8 cellular contexts compared by ENCODE assay signal in genomic region chr1:146051853-146052676, GRCh38. TPM values are rescaled to one million over a fixed set of nuclear protein-coding genes. Genes with fewer than 3 reads are reported as not detected.
A peak's percentile ranks its signal among the peaks of the same experiment; 100 is the strongest.
DNase-seq lines count a peak whose midpoint lies in the region; ATAC-seq and TF ChIP-seq lines count a peak whose summit lies in the region.
"Not testable (repeated sequence)": the region's sequence is repeated elsewhere in the genome, so short reads cannot be mapped to it uniquely, and the experiment has no call there.

No MANE protein-coding gene starts in this region.

- H3K27ac ChIP-seq in left ventricle myocardium inferior (replicated peaks) (peak overlapping the region; percentile 76), upper lobe of left lung (peak overlapping the region; percentile 78 to 88 (median 85))

- WGBS in upper lobe of left lung, 2 donors: 2 to 8% methylated on average over 27 to 40 of the region's 47 CpGs

- not testable (repeated sequence) for TF ChIP-seq EP300 in upper lobe of left lung (IDR thresholded peaks at IDR 0.05)

- H3K27me3 ChIP-seq in left ventricle myocardium inferior (ENCODE audit: low read depth); upper lobe of left lung: not testable (repeated sequence)

- DNase-seq in NCI-H1694 treated with DMSO at 0.1 percent for 48 hours (lab: John Stamatoyannopoulos, UW): peak; percentile 90
- peak; percentile 77 for DNase-seq in T-helper 2 cell treated with Interferon-gamma antibody and Interleukin-4, amounts not matched to agents 5 μg/mL and 100 μg/mL, for 36 hours (ENCODE audit: low spot score)
- DNase-seq in amygdala (lab: John Stamatoyannopoulos, UW): peak in 55 of 56 donors; percentile 14 to 96 (median 80)
- DNase-seq in left ventricle myocardium inferior: peak; percentile 85
- DNase-seq in posterior cingulate gyrus: peak; percentile 78 to 99 (median 94)
- peak; percentile 90 for DNase-seq in upper lobe of left lung

- H3K27ac Mint-ChIP-seq in T-helper 2 cell treated with Interferon-gamma antibody and Interleukin-4, amounts not matched to agents 5 μg/mL and 100 μg/mL, for 36 hours: peak overlapping the region; percentile 99

- not testable (repeated sequence) for H3K36me3 ChIP-seq in left ventricle myocardium inferior, upper lobe of left lung

- TF ChIP-seq CTCF in GM12875 (IDR thresholded peaks at IDR 0.05; ENCODE audit: borderline replicate concordance, insufficient read depth, low read depth, low read length); left ventricle myocardium inferior (IDR thresholded peaks at IDR 0.05; ENCODE audit: borderline replicate concordance); upper lobe of left lung (IDR thresholded peaks at IDR 0.05): not testable (repeated sequence)

- intact Hi-C loops in left ventricle myocardium inferior (cut with micrococcal nuclease); posterior cingulate gyrus (cut with DNase I): not testable (repeated sequence)

- H3K4me3 ChIP-seq in GM12875 (ENCODE audit: low read depth, low read length) (peak overlapping the region; percentile 33), left ventricle myocardium inferior (peak overlapping the region; percentile 64), upper lobe of left lung (peak overlapping the region in 3 of 4 donors; percentile 28 to 50 (median 45))

- H3K27me3 Mint-ChIP-seq in T-helper 2 cell treated with Interferon-gamma antibody and Interleukin-4, amounts not matched to agents 5 μg/mL and 100 μg/mL, for 36 hours (ENCODE audit: low read depth): not testable (repeated sequence)

- H3K4me1 ChIP-seq in left ventricle myocardium inferior: not testable (repeated sequence)
- H3K4me1 ChIP-seq in upper lobe of left lung: peaks cover 0 to 16% (median 0%) of the 10 kb centered on the region in 4 donors

- not testable (repeated sequence) for H3K9me3 ChIP-seq in left ventricle myocardium inferior (replicated peaks); upper lobe of left lung

- ATAC-seq in HG02852 (IDR thresholded peaks at IDR 0.05; ENCODE audit: unreplicated experiment) (peak; percentile 73), upper lobe of left lung (ENCODE audit: low FRiP score in 2 of 2) (peak; percentile 94 to 95)

- not testable (repeated sequence) for H3K36me3 Mint-ChIP-seq in T-helper 2 cell treated with Interferon-gamma antibody and Interleukin-4, amounts not matched to agents 5 μg/mL and 100 μg/mL, for 36 hours (ENCODE audit: low read depth)

- H3K4me1 Mint-ChIP-seq in T-helper 2 cell treated with Interferon-gamma antibody and Interleukin-4, amounts not matched to agents 5 μg/mL and 100 μg/mL, for 36 hours (ENCODE audit: low read depth): peaks cover 28% of the 10 kb centered on the region

- peak; percentile 43 to 94 (median 80) for TF ChIP-seq POLR2A in upper lobe of left lung (IDR thresholded peaks at IDR 0.05)

- H3K9me3 Mint-ChIP-seq in T-helper 2 cell treated with Interferon-gamma antibody and Interleukin-4, amounts not matched to agents 5 μg/mL and 100 μg/mL, for 36 hours: not testable (repeated sequence)

- peak overlapping the region; percentile 92 for H3K4me3 Mint-ChIP-seq in T-helper 2 cell treated with Interferon-gamma antibody and Interleukin-4, amounts not matched to agents 5 μg/mL and 100 μg/mL, for 36 hours

RNA-seq across cellular contexts. Expression of gene HJV, which starts 30.5 kb away (rescaled TPM):
- total RNA-seq in left ventricle myocardium inferior (90.3 TPM), upper lobe of left lung (not detected)

RNA-seq across cellular contexts. Expression of gene TXNIP, which starts 55.7 kb away (rescaled TPM):
- total RNA-seq in left ventricle myocardium inferior (753 TPM), upper lobe of left lung (1,000 to 10,000 TPM in 3 of 6 donors, 100 to 1,000 TPM in 3; 703 to 1,481 (median 910) TPM)

Comparison
In these comparisons a context has a peak if more than half of its experiments do, and no peak if none do; other contexts are left out.
1. Peak in every context shown above with its lines: DNase-seq, ATAC-seq, H3K4me3 ChIP-seq and H3K27ac ChIP-seq.
2. RNA of gene HJV, which starts 30.5 kb away (total RNA-seq): 90.3 TPM in left ventricle myocardium inferior (single experiment); not detected in upper lobe of left lung; every median in the first group is over 10 times any median in the second.